30 cellular contexts compared by ENCODE assay signal in genomic region chr9:137583347-137583746, GRCh38.
"Had no signal": no experiment of that assay in that cellular context is flagged by ENCODE, and none has a peak within 500 bp of the region (broad histone marks: within the 10 kb centered on the region; RNA-seq: fewer than 3 reads in every experiment).

No MANE protein-coding gene starts in this region.

- H3K27ac Mint-ChIP-seq: activated CD8-positive, alpha-beta T cell treated with anti-CD3 and anti-CD28 coated beads for 36 hours; activated T-helper 1 cell treated with anti-CD3 and anti-CD28 coated beads, Interleukin-12 subunit alpha, Interleukin-12 subunit beta, Interleukin-2, Interleukin-4 antibody, amounts not matched to agents 30 ng/mL and 10 ng/mL and 1 ng/mL, durations not matched to agents 14 hours and 24 hours and 36 hours; IgD-negative memory B cell; WTC11 had no signal

- H3K27ac ChIP-seq: ascending aorta, body of pancreas, SJSA1 had no signal

- DNase-seq: activated CD4-positive, alpha-beta T cell treated with anti-CD3 and anti-CD28 coated beads, Interleukin-2, amount 50 U/mL, for 1 hour; activated CD4-positive, CD25-positive, alpha-beta regulatory T cell treated with anti-CD3 and anti-CD28 coated beads, Interleukin-2, amount 50 U/mL, for 72 hours; activated CD8-positive, alpha-beta memory T cell treated with anti-CD3 and anti-CD28 coated beads, Interleukin-2, amount 50 U/mL, for 4 hours; activated CD8-positive, alpha-beta T cell treated with anti-CD3 and anti-CD28 coated beads for 36 hours; activated effector memory CD4-positive, alpha-beta T cell treated with anti-CD3 and anti-CD28 coated beads, Interleukin-2, amount 50 U/mL, for 16 hours; activated naive CD4-positive, alpha-beta T cell treated with Interleukin-2 at 50 U/mL for 16 hours; activated naive CD8-positive, alpha-beta T cell treated with anti-CD3 and anti-CD28 coated beads, Interleukin-2, amount 10 ng/mL, durations not matched to agents 7 days and 5 days; amniotic stem cell; body of pancreas; central memory CD4-positive, alpha-beta T cell; KG1; NCI-H1092; NCI-H1417; NCI-H1694; NCI-H2029; NCI-H2107; NCI-H2171 treated with DMSO at 0.1 percent for 48 hours; NCI-H226; NCI-H69; NK-92 treated with Interleukin-12 subunit alpha and Interleukin-12 subunit beta, amount 100 ng/mL, for 24 hours; OCI-M1; SHP77; SW 1271 had no signal

- H3K4me3 ChIP-seq: ascending aorta, body of pancreas, SJSA1 had no signal

- H3K27me3 Mint-ChIP-seq: activated CD8-positive, alpha-beta T cell treated with anti-CD3 and anti-CD28 coated beads for 36 hours; activated naive CD8-positive, alpha-beta T cell treated with anti-CD3 and anti-CD28 coated beads, Interleukin-2, amount 10 ng/mL, durations not matched to agents 7 days and 5 days; IgD-negative memory B cell had no signal

- H3K9me3 Mint-ChIP-seq: activated CD8-positive, alpha-beta T cell treated with anti-CD3 and anti-CD28 coated beads for 36 hours; activated naive CD8-positive, alpha-beta T cell treated with anti-CD3 and anti-CD28 coated beads, Interleukin-2, amount 10 ng/mL, durations not matched to agents 7 days and 5 days; activated T-helper 1 cell treated with anti-CD3 and anti-CD28 coated beads, Interleukin-12 subunit alpha, Interleukin-12 subunit beta, Interleukin-2, Interleukin-4 antibody, amounts not matched to agents 30 ng/mL and 10 ng/mL and 1 ng/mL, durations not matched to agents 14 hours and 24 hours and 36 hours; IgD-negative memory B cell; WTC11 had no signal

- H3K27me3 ChIP-seq: ascending aorta, body of pancreas, SJSA1 had no signal

- H3K9me3 ChIP-seq: ascending aorta, body of pancreas, SJSA1 had no signal

- H3K4me3 Mint-ChIP-seq: activated CD8-positive, alpha-beta T cell treated with anti-CD3 and anti-CD28 coated beads for 36 hours; activated naive CD8-positive, alpha-beta T cell treated with anti-CD3 and anti-CD28 coated beads, Interleukin-2, amount 10 ng/mL, durations not matched to agents 7 days and 5 days; activated T-helper 1 cell treated with anti-CD3 and anti-CD28 coated beads, Interleukin-12 subunit alpha, Interleukin-12 subunit beta, Interleukin-2, Interleukin-4 antibody, amounts not matched to agents 30 ng/mL and 10 ng/mL and 1 ng/mL, durations not matched to agents 14 hours and 24 hours and 36 hours; WTC11 had no signal

- ATAC-seq: activated CD8-positive, alpha-beta T cell treated with anti-CD3 and anti-CD28 coated beads for 36 hours; body of pancreas; Panc1; SK-N-SH treated with all-trans-retinoic acid at 6 μM for 48 hours; WTC11 had no signal
